25 cellular contexts compared by ENCODE assay signal in the genomic region with DNA sequence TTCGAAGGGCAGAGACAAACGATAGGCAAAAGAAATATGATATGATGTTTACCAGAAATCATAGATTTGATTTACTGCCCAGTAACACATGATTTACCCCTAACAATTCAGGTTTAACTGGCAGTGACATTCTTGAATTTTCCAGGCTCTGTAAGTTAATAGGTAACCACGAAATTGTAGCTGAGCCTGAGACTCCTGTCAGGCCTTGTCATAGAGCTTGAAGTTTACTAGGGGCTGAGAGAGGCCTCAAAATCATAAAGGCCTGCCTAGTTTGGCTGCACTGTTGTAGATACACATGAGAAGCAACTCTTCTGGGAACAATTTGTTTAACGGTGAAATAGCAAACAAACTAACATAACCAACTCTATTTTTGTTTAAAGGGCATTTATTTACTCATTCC. TPM values are rescaled to one million over a fixed set of nuclear protein-coding genes. Genes with fewer than 3 reads are reported as not detected.
DNase-seq lines count a peak whose midpoint lies in the region; ATAC-seq and TF ChIP-seq lines count a peak whose summit lies in the region.
"Had no signal": no experiment of that assay in that cellular context is flagged by ENCODE, and none has a peak within 500 bp of the region (broad histone marks: within the 10 kb centered on the region; RNA-seq: fewer than 3 reads in every experiment).

No MANE protein-coding gene starts in this region.

- H3K79me2 ChIP-seq in hepatocyte: no peaks in the 10 kb centered on the region
- H3K79me2 ChIP-seq: parathyroid adenoma had no signal

- H3K27me3 ChIP-seq in hepatocyte (no peaks in the 10 kb centered on the region), vagina (no peaks in the 10 kb centered on the region)
- no peaks in the 10 kb centered on the region for H3K27me3 ChIP-seq in naive thymus-derived CD4-positive, alpha-beta T cell (ENCODE audit: control insufficient read depth in 2 of 2, insufficient read depth in 2 of 2, low read length in 2 of 2)
- H3K27me3 ChIP-seq: stomach had no signal

- no peak overlapping the region for H3K4me2 ChIP-seq in hepatocyte

- DNase-seq in natural killer cell (no peak), hepatocyte (ENCODE audit: low spot score) (peak; percentile 65), vagina (ENCODE audit: extremely low spot score in 2 of 2) (no peak), NCI-H2081 (lab: John Stamatoyannopoulos, UW) (no peak), activated gamma-delta T cell treated with Interleukin-2 at 50 U/mL for 16 hours (no peak)
- no peak for DNase-seq in natural killer cell treated with Interleukin-12 subunit alpha and Interleukin-12 subunit beta and Interleukin-15 and Interleukin-18, amount 100 ng/mL, for 72 hours (ENCODE audit: low spot score)
- DNase-seq in naive thymus-derived CD4-positive, alpha-beta T cell: no peak
- DNase-seq: dermis blood vessel endothelial cell; DMS79; foreskin fibroblast; left cardiac atrium; NCI-H1048; NCI-H2107; NCI-H524; stimulated activated CD4-positive, alpha-beta T cell treated with anti-CD3 and anti-CD28 coated beads, Interleukin-4, amount 100 ng/mL, for 1 hour; stomach; SW 1271 had no signal

- POLR2A ChIA-PET in naive thymus-derived CD4-positive, alpha-beta T cell (lab: Charles Lee): interaction anchor here (0.9 to 8.0 kb wide), 5 partner anchors 11 to 164 kb away, joined by 3 to 60 read pairs (median 6); a partner anchor contains a TSS

- no peak for TF ChIP-seq POLR2A in vagina (IDR thresholded peaks at IDR 0.05)

- H3K27ac ChIP-seq in hepatocyte (peak overlapping the region; percentile 78), vagina (peak overlapping the region; percentile 15)
- no peak overlapping the region for H3K27ac ChIP-seq in naive thymus-derived CD4-positive, alpha-beta T cell (ENCODE audit: low read depth, low read length)
- H3K27ac ChIP-seq: C4-2B, HL-60, parathyroid adenoma had no signal

- no peak overlapping the region for H2AFZ ChIP-seq in hepatocyte
- H2AFZ ChIP-seq: parathyroid adenoma had no signal

- peaks cover 22% of the 10 kb centered on the region for H3K36me3 Mint-ChIP-seq in natural killer cell
- peaks cover 25% of the 10 kb centered on the region for H3K36me3 Mint-ChIP-seq in natural killer cell treated with Interleukin-12 subunit alpha and Interleukin-12 subunit beta and Interleukin-15 and Interleukin-18, amount 100 ng/mL, for 72 hours
- peaks cover 30 to 77% (median 59%) of the 10 kb centered on the region in 5 donors for H3K36me3 Mint-ChIP-seq in naive thymus-derived CD4-positive, alpha-beta T cell

- intact Hi-C loops in natural killer cell (cut with micrococcal nuclease): no loop called here
- intact Hi-C loops in naive thymus-derived CD4-positive, alpha-beta T cell (cut with micrococcal nuclease): no loop called here
- intact Hi-C loops in vagina (cut with DNase I): no loop called here

- CTCF ChIA-PET in naive thymus-derived CD4-positive, alpha-beta T cell (lab: Charles Lee): interaction anchor here (0.6 to 4.7 kb wide), 3 partner anchors 12 to 62 kb away, joined by 3 to 28 read pairs (median 6); no protein-coding TSS in a partner anchor

- no peaks in the 10 kb centered on the region for H3K9me2 ChIP-seq in hepatocyte (replicated peaks; ENCODE audit: insufficient read depth)

- no peaks in the 10 kb centered on the region for H3K27me3 Mint-ChIP-seq in natural killer cell (ENCODE audit: low read depth in 2 of 2)
- no peaks in the 10 kb centered on the region for H3K27me3 Mint-ChIP-seq in natural killer cell treated with Interleukin-12 subunit alpha and Interleukin-12 subunit beta and Interleukin-15 and Interleukin-18, amount 100 ng/mL, for 72 hours
- no peaks in the 10 kb centered on the region for H3K27me3 Mint-ChIP-seq in naive thymus-derived CD4-positive, alpha-beta T cell

- H4K20me1 ChIP-seq in hepatocyte (ENCODE audit: insufficient read depth, poor library complexity, severe bottlenecking): no peaks in the 10 kb centered on the region

- TF ChIP-seq CTCF in natural killer cell (IDR thresholded peaks at IDR 0.05) (no peak), hepatocyte (IDR thresholded peaks at IDR 0.05; ENCODE audit: poor library complexity) (no peak), vagina (IDR thresholded peaks at IDR 0.05) (no peak)

- H3K4me3 ChIP-seq in hepatocyte (no peak overlapping the region), vagina (no peak overlapping the region)
- H3K4me3 ChIP-seq in naive thymus-derived CD4-positive, alpha-beta T cell (ENCODE audit: low read length): no peak overlapping the region
- H3K4me3 ChIP-seq: K562, stomach had no signal

- peaks cover 33% of the 10 kb centered on the region for H3K4me1 ChIP-seq in hepatocyte (ENCODE audit: insufficient read depth)
- peaks cover 0 to 22% of the 10 kb centered on the region in 2 donors for H3K4me1 ChIP-seq in naive thymus-derived CD4-positive, alpha-beta T cell (ENCODE audit: control insufficient read depth in 2 of 2, insufficient read depth in 2 of 2, low read length in 2 of 2)
- H3K4me1 ChIP-seq in vagina: peaks cover 15% of the 10 kb centered on the region
- H3K4me1 ChIP-seq: parathyroid adenoma had no signal

- H3K4me1 Mint-ChIP-seq in natural killer cell: peaks cover 29 to 36% of the 10 kb centered on the region in 2 donors
- H3K4me1 Mint-ChIP-seq in natural killer cell treated with Interleukin-12 subunit alpha and Interleukin-12 subunit beta and Interleukin-15 and Interleukin-18, amount 100 ng/mL, for 72 hours (ENCODE audit: low read depth in 2 of 2): peaks cover 17 to 27% of the 10 kb centered on the region in 2 donors
- H3K4me1 Mint-ChIP-seq in naive thymus-derived CD4-positive, alpha-beta T cell: peaks cover 20 to 64% (median 53%) of the 10 kb centered on the region in 7 donors

- peak overlapping the region; percentile 12 to 51 for H3K27ac Mint-ChIP-seq in natural killer cell
- no peak overlapping the region for H3K27ac Mint-ChIP-seq in natural killer cell treated with Interleukin-12 subunit alpha and Interleukin-12 subunit beta and Interleukin-15 and Interleukin-18, amount 100 ng/mL, for 72 hours
- H3K27ac Mint-ChIP-seq in naive thymus-derived CD4-positive, alpha-beta T cell: peak overlapping the region in 6 of 9 donors; percentile 10 to 86 (median 69)
- H3K27ac Mint-ChIP-seq: activated T-helper 2 cell treated with anti-CD3 and anti-CD28 coated beads, Interferon-gamma antibody, Interleukin-2, Interleukin-4, amounts not matched to agents 10 μg/mL and 5 μg/mL and 100 μg/mL, durations not matched to agents 14 hours and 24 hours and 36 hours had no signal

- H3K36me3 ChIP-seq in hepatocyte (replicated peaks; ENCODE audit: insufficient read depth, low read depth): no peaks in the 10 kb centered on the region
- peaks cover 6 to 46% (median 25%) of the 10 kb centered on the region in 3 experiments for H3K36me3 ChIP-seq in naive thymus-derived CD4-positive, alpha-beta T cell (ENCODE audit: control insufficient read depth in 2 of 3, insufficient read depth in 3 of 3, low read length in 3 of 3)
- H3K36me3 ChIP-seq in vagina: no peaks in the 10 kb centered on the region
- H3K36me3 ChIP-seq: stomach had no signal

- no peaks in the 10 kb centered on the region for H3K9me3 Mint-ChIP-seq in natural killer cell
- H3K9me3 Mint-ChIP-seq in natural killer cell treated with Interleukin-12 subunit alpha and Interleukin-12 subunit beta and Interleukin-15 and Interleukin-18, amount 100 ng/mL, for 72 hours: no peaks in the 10 kb centered on the region
- peaks cover 0 to 3% (median 0%) of the 10 kb centered on the region in 11 donors for H3K9me3 Mint-ChIP-seq in naive thymus-derived CD4-positive, alpha-beta T cell
- H3K9me3 Mint-ChIP-seq: activated T-helper 2 cell treated with anti-CD3 and anti-CD28 coated beads, Interferon-gamma antibody, Interleukin-2, Interleukin-4, amounts not matched to agents 10 μg/mL and 5 μg/mL and 100 μg/mL, durations not matched to agents 14 hours and 24 hours and 36 hours had no signal

- no peak overlapping the region for H3K4me3 Mint-ChIP-seq in natural killer cell
- no peak overlapping the region for H3K4me3 Mint-ChIP-seq in natural killer cell treated with Interleukin-12 subunit alpha and Interleukin-12 subunit beta and Interleukin-15 and Interleukin-18, amount 100 ng/mL, for 72 hours
- H3K4me3 Mint-ChIP-seq in naive thymus-derived CD4-positive, alpha-beta T cell: no peak overlapping the region

- no peaks in the 10 kb centered on the region for H3K9me3 ChIP-seq in hepatocyte (ENCODE audit: low read depth)
- H3K9me3 ChIP-seq in naive thymus-derived CD4-positive, alpha-beta T cell (ENCODE audit: control insufficient read depth in 2 of 3, low read length in 3 of 3): no peaks in the 10 kb centered on the region
- no peaks in the 10 kb centered on the region for H3K9me3 ChIP-seq in vagina
- H3K9me3 ChIP-seq: stomach had no signal

- no peak for ATAC-seq in natural killer cell
- no peak for ATAC-seq in natural killer cell treated with Interleukin-12 subunit alpha and Interleukin-12 subunit beta and Interleukin-15 and Interleukin-18, amount 100 ng/mL, for 72 hours
- ATAC-seq in naive thymus-derived CD4-positive, alpha-beta T cell: no peak
- ATAC-seq in GM18519 (IDR thresholded peaks at IDR 0.05; ENCODE audit: low FRiP score, unreplicated experiment): no peak
- ATAC-seq: K562, left cardiac atrium had no signal

- 27% methylated on average over 4 of the region's 4 CpGs for WGBS in hepatocyte (ENCODE audit: low lambda C conversion rate, missing lambda C conversion rate)

RNA-seq across cellular contexts. Expression of a gene that starts 3.3 kb away (rescaled TPM):
- total RNA-seq in natural killer cell (10 to 100 TPM in 2 of 3 donors, 1 to 10 TPM in 1; 9.8 to 15.2 (median 12.3) TPM), hepatocyte (48.0 and 49.7 TPM in 2 replicates), vagina (2.2 TPM)
- total RNA-seq in natural killer cell treated with Interleukin-12 subunit alpha and Interleukin-12 subunit beta and Interleukin-15 and Interleukin-18, amount 100 ng/mL, for 72 hours: 1 to 10 TPM; 3.2 to 3.7 TPM
- polyA plus RNA-seq in hepatocyte: 53.7 and 60.0 TPM in 2 replicates
- total RNA-seq in naive thymus-derived CD4-positive, alpha-beta T cell: 10 to 100 TPM; 12.6 to 20.3 (median 19.1) TPM
- polyA plus RNA-seq in naive thymus-derived CD4-positive, alpha-beta T cell: 1 to 10 TPM; 5.6 to 5.8 TPM
- total RNA-seq: bronchial epithelial cell, dermis blood vessel endothelial cell, skeletal muscle tissue had no signal
- polyA plus RNA-seq: K562 had no signal

RNA-seq across cellular contexts. Expression of a gene that starts 26.4 kb away (rescaled TPM):
- total RNA-seq in natural killer cell: 100 to 1,000 TPM; 838 to 962 (median 929) TPM
- total RNA-seq in natural killer cell treated with Interleukin-12 subunit alpha and Interleukin-12 subunit beta and Interleukin-15 and Interleukin-18, amount 100 ng/mL, for 72 hours: 100 to 1,000 TPM; 412 to 543 TPM
- 13.3 and 20.4 TPM in 2 replicates for total RNA-seq in hepatocyte
- polyA plus RNA-seq in hepatocyte: 14.2 and 24.5 TPM in 2 replicates
- 1,000 to 10,000 TPM in 1 of 5 experiments, 100 to 1,000 TPM in 4; 776 to 1,263 (median 833) TPM for total RNA-seq in naive thymus-derived CD4-positive, alpha-beta T cell
- 1,000 to 10,000 TPM; 3,273 to 3,336 TPM for polyA plus RNA-seq in naive thymus-derived CD4-positive, alpha-beta T cell
- 153 TPM for total RNA-seq in vagina

RNA-seq across cellular contexts. Expression of a gene that starts 37.8 kb away (rescaled TPM):
- total RNA-seq in natural killer cell (not detected), hepatocyte (not detected in 2 replicates), vagina (not detected)
- total RNA-seq in natural killer cell treated with Interleukin-12 subunit alpha and Interleukin-12 subunit beta and Interleukin-15 and Interleukin-18, amount 100 ng/mL, for 72 hours: not detected
- polyA plus RNA-seq in hepatocyte: not detected in 2 replicates
- total RNA-seq in naive thymus-derived CD4-positive, alpha-beta T cell: 1 to 10 TPM in 1 of 5 experiments, not detected in 4; 2.7 TPM
- polyA plus RNA-seq in naive thymus-derived CD4-positive, alpha-beta T cell: not detected
- total RNA-seq: activated T-helper 2 cell treated with anti-CD3 and anti-CD28 coated beads, Interferon-gamma antibody, Interleukin-2, Interleukin-4, amounts not matched to agents 10 μg/mL and 5 μg/mL and 100 μg/mL, durations not matched to agents 14 hours and 24 hours and 36 hours; bronchial epithelial cell; dermis blood vessel endothelial cell; K562; left cardiac atrium; skeletal muscle tissue; stomach had no signal
- polyA plus RNA-seq: stomach had no signal

RNA-seq across cellular contexts. Expression of a gene that starts 49.4 kb away (rescaled TPM):
- total RNA-seq in natural killer cell (1 to 10 TPM in 1 of 3 donors, under 1 TPM in 1, not detected in 1; 0.89 to 1.1 TPM), hepatocyte (115 and 117 TPM in 2 replicates), vagina (1,065 TPM)
- total RNA-seq in natural killer cell treated with Interleukin-12 subunit alpha and Interleukin-12 subunit beta and Interleukin-15 and Interleukin-18, amount 100 ng/mL, for 72 hours: not detected
- 561 and 646 TPM in 2 replicates for polyA plus RNA-seq in hepatocyte
- total RNA-seq in naive thymus-derived CD4-positive, alpha-beta T cell: 1 to 10 TPM in 2 of 5 experiments, under 1 TPM in 1, not detected in 2; 0.49 to 4.1 (median 1.7) TPM
- polyA plus RNA-seq in naive thymus-derived CD4-positive, alpha-beta T cell: under 1 TPM in 1 of 2 donors, not detected in 1; 0.48 TPM
- total RNA-seq: activated T-helper 2 cell treated with anti-CD3 and anti-CD28 coated beads, Interferon-gamma antibody, Interleukin-2, Interleukin-4, amounts not matched to agents 10 μg/mL and 5 μg/mL and 100 μg/mL, durations not matched to agents 14 hours and 24 hours and 36 hours had no signal
- polyA plus RNA-seq: K562 had no signal

Comparison
In these comparisons a context has a peak if more than half of its experiments do, and no peak if none do; other contexts are left out.
1. H3K27ac Mint-ChIP-seq: peak in natural killer cell (2 of 2) and naive thymus-derived CD4-positive, alpha-beta T cell (6 of 9); none in natural killer cell treated with Interleukin-12 subunit alpha and Interleukin-12 subunit beta and Interleukin-15 and Interleukin-18, amount 100 ng/mL, for 72 hours (0 of 2).